ENCODE assay signal across 17 cellular contexts in the genomic region with DNA sequence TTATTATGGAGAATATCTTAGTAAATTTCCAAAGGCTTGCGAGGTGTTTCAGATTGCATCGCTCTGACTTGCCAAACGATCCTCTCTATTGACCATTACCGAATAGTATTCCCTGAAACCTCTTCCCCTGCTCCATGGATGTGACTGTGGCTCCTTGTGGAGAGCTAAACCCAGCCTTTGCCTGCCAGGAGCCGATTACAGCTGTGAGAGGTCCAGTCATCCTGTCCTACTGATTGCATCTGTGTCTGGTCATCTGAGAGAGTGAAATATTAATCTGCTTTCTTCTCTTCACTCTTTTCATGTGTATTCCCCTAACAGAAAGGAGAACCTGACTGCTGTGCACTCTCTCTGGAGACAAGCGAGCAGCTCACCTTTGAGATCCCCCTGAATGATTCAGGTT.
DNase-seq lines count a peak whose midpoint lies in the region; ATAC-seq and TF ChIP-seq lines count a peak whose summit lies in the region.
"Had no signal": no experiment of that assay in that cellular context is flagged by ENCODE, and none has a peak within 500 bp of the region (broad histone marks: within the 10 kb centered on the region; RNA-seq: fewer than 3 reads in every experiment).

No MANE protein-coding gene starts in this region.

- H3K27ac Mint-ChIP-seq in GM23338 (no peak overlapping the region), T-helper 17 cell (peak overlapping the region; percentile 12), nephron progenitor cell (peak overlapping the region; percentile 28)
- H3K27ac Mint-ChIP-seq: CD8-positive, alpha-beta T cell; HFFc6 had no signal

- H3K9me3 Mint-ChIP-seq in GM23338 (peaks cover 11% of the 10 kb centered on the region; the same call in 2 of the 3 replicates), nephron progenitor cell (peaks cover 12% of the 10 kb centered on the region)
- H3K9me3 Mint-ChIP-seq: CD8-positive, alpha-beta T cell; HFFc6 had no signal

- no peak overlapping the region for H4K8ac ChIP-seq in IMR-90 (ENCODE audit: low read depth in 2 of 2, low read length in 2 of 2)

- H4K5ac ChIP-seq in IMR-90 (ENCODE audit: low read depth, low read length) = no peak overlapping the region

- peaks cover 6% of the 10 kb centered on the region; the same call in 2 of the 3 replicates for H3K36me3 Mint-ChIP-seq in GM23338 (ENCODE audit: low read depth)
- H3K36me3 Mint-ChIP-seq in T-helper 17 cell (ENCODE audit: low read depth) = no peaks in the 10 kb centered on the region
- H3K36me3 Mint-ChIP-seq in nephron progenitor cell (ENCODE audit: low read depth) = peaks cover 6% of the 10 kb centered on the region
- H3K36me3 Mint-ChIP-seq: CD4-positive, CD25-positive, alpha-beta regulatory T cell; CD8-positive, alpha-beta T cell had no signal

- 0 out of 4 replicates have a peak, but pooled peaks cover 0 to 4% of the 10 kb centered on the region in 2 experiments for H3K79me1 ChIP-seq in IMR-90 (ENCODE audit: low read depth in 1 of 2, low read length in 2 of 2)

- no TSS peak for BruUV-seq in IMR-90 (replicated peaks; lab: Mats Ljungman, UMichigan)

- no peak overlapping the region for H3K9ac ChIP-seq in IMR-90 (ENCODE audit: low read depth, low read length)
- H3K9ac ChIP-seq: BLaER1 had no signal

- H3K9me3 ChIP-seq in IMR-90 (ENCODE audit: control insufficient read depth, insufficient read depth, low read length) = no peaks in the 10 kb centered on the region
- H3K9me3 ChIP-seq in T-helper 17 cell (ENCODE audit: control insufficient read depth, low read length, poor library complexity, severe bottlenecking) = no peaks in the 10 kb centered on the region
- H3K9me3 ChIP-seq in vagina = no peaks in the 10 kb centered on the region
- peaks cover 8% of the 10 kb centered on the region for H3K9me3 ChIP-seq in left ventricle myocardium inferior (replicated peaks)
- H3K9me3 ChIP-seq: BLaER1, Caco-2, HAP-1 had no signal

- no peak overlapping the region for H3K4me3 Mint-ChIP-seq in GM23338
- no peak overlapping the region for H3K4me3 Mint-ChIP-seq in T-helper 17 cell
- H3K4me3 Mint-ChIP-seq in nephron progenitor cell = no peak overlapping the region
- H3K4me3 Mint-ChIP-seq: CD4-positive, CD25-positive, alpha-beta regulatory T cell; CD8-positive, alpha-beta T cell; HFFc6 had no signal

- no peak overlapping the region for H3K4me2 ChIP-seq in GM23338
- H3K4me2 ChIP-seq in IMR-90 (ENCODE audit: low read depth, low read length) = no peak overlapping the region

- dilution Hi-C loops in IMR-90 (cut with HindIII; ENCODE audit: low sequenced_read_pairs, unreplicated experiment) = no loop called here

- H4K20me1 ChIP-seq in GM23338 (replicated peaks; ENCODE audit: insufficient read depth) (no peaks in the 10 kb centered on the region), IMR-90 (ENCODE audit: insufficient read depth, low read length) (no peaks in the 10 kb centered on the region)
- H4K20me1 ChIP-seq: BLaER1 had no signal

- H2AK5ac ChIP-seq in IMR-90 (ENCODE audit: low read depth, low read length) = no peak overlapping the region

- H3K27me3 ChIP-seq in GM23338 (ENCODE audit: insufficient read depth) = no peaks in the 10 kb centered on the region
- no peaks in the 10 kb centered on the region for H3K27me3 ChIP-seq in IMR-90 (ENCODE audit: control insufficient read depth, insufficient read depth, low read length)
- H3K27me3 ChIP-seq in vagina = no peaks in the 10 kb centered on the region
- H3K27me3 ChIP-seq in left ventricle myocardium inferior (ENCODE audit: low read depth) = no peaks in the 10 kb centered on the region
- H3K27me3 ChIP-seq: BLaER1 had no signal

- CTCF ChIA-PET in IMR-90 (lab: Yijun Ruan, JAX) = no interaction called here

- H2BK120ac ChIP-seq in IMR-90 (ENCODE audit: low read depth, low read length) = no peak overlapping the region

- no CpG with 5 or more reads among the region's 6 CpGs for WGBS in IMR-90 (ENCODE audit: extremely low coverage in 2 of 2, insufficient read length in 1 of 2), 2 experiments

- no peak for ATAC-seq in GM23338
- 0 out of 2 replicates have a peak, but pooled peaks have one; percentile 29 for ATAC-seq in IMR-90 (ENCODE audit: low read depth)
- ATAC-seq in T-helper 17 cell = no peak
- ATAC-seq: CD8-positive, alpha-beta T cell had no signal

- no peak overlapping the region for H3K23ac ChIP-seq in IMR-90 (ENCODE audit: low read depth, low read length)

- no peak for DNase-seq in GM23338 (ENCODE audit: low spot score)
- DNase-seq in IMR-90 = no peak
- DNase-seq in T-helper 17 cell = no peak
- no peak for DNase-seq in nephron progenitor cell
- DNase-seq in vagina (ENCODE audit: extremely low spot score in 2 of 2) = no peak
- DNase-seq in NK-92 (lab: John Stamatoyannopoulos, UW; ENCODE audit: unreplicated experiment) = no peak
- DNase-seq in left ventricle myocardium inferior = no peak
- DNase-seq in SKM-1 treated with dmso at 0.1 percent for 144 hours (lab: John Stamatoyannopoulos, UW; ENCODE audit: unreplicated experiment) = no peak
- DNase-seq: Caco-2; CD4-positive, CD25-positive, alpha-beta regulatory T cell; CD8-positive, alpha-beta T cell; DMS153; DND-41; HFFc6 had no signal

- no peak overlapping the region for H3K4me3 ChIP-seq in GM23338
- H3K4me3 ChIP-seq in IMR-90 (ENCODE audit: insufficient read depth, low read depth, low read length) = no peak overlapping the region
- H3K4me3 ChIP-seq in vagina = no peak overlapping the region
- H3K4me3 ChIP-seq in left ventricle myocardium inferior = no peak overlapping the region
- H3K4me3 ChIP-seq: BLaER1, HAP-1 had no signal

- no peak overlapping the region for H3K4ac ChIP-seq in IMR-90 (ENCODE audit: low read depth, low read length)

- H3F3A ChIP-seq in GM23338 (replicated peaks; ENCODE audit: low read depth) = no peaks in the 10 kb centered on the region

- no peak for TF ChIP-seq POLR2A in IMR-90 (IDR thresholded peaks at IDR 0.05; ENCODE audit: low read depth, low read length)
- no peak for TF ChIP-seq POLR2A in vagina (IDR thresholded peaks at IDR 0.05)

- no peaks in the 10 kb centered on the region for H3K9me2 ChIP-seq in GM23338 (ENCODE audit: insufficient read depth)

- no peaks in the 10 kb centered on the region for H3K36me3 ChIP-seq in GM23338 (ENCODE audit: insufficient read depth)
- H3K36me3 ChIP-seq in IMR-90 (ENCODE audit: control insufficient read depth, insufficient read depth, low read length) = peaks cover 3% of the 10 kb centered on the region
- H3K36me3 ChIP-seq in vagina = no peaks in the 10 kb centered on the region
- H3K36me3 ChIP-seq in left ventricle myocardium inferior = no peaks in the 10 kb centered on the region
- H3K36me3 ChIP-seq: BLaER1, HAP-1 had no signal

- no peak overlapping the region for H2BK20ac ChIP-seq in IMR-90 (ENCODE audit: low read depth, low read length)

- H3K27me3 Mint-ChIP-seq in GM23338 (ENCODE audit: insufficient read depth, low read depth, poor library complexity) (no peaks in the 10 kb centered on the region), T-helper 17 cell (no peaks in the 10 kb centered on the region), nephron progenitor cell (ENCODE audit: low read depth, poor library complexity) (no peaks in the 10 kb centered on the region)
- H3K27me3 Mint-ChIP-seq: CD4-positive, CD25-positive, alpha-beta regulatory T cell had no signal

- POLR2A ChIA-PET in IMR-90 (lab: Charles Lee; ENCODE audit: unreplicated experiment) = no interaction called here

- intact Hi-C loops in IMR-90 (cut with micrococcal nuclease) (no loop called here), vagina (cut with DNase I) (no loop called here), left ventricle myocardium inferior (cut with micrococcal nuclease) (no loop called here)

- no peak overlapping the region for H2BK5ac ChIP-seq in IMR-90 (ENCODE audit: low read depth, low read length, poor library complexity, severe bottlenecking)

- no peak overlapping the region for H2BK15ac ChIP-seq in IMR-90 (ENCODE audit: low read depth, low read length)

- 0 out of 2 replicates have a peak overlapping the region, but pooled peaks have one; percentile 34 for H2AFZ ChIP-seq in GM23338
- H2AFZ ChIP-seq in IMR-90 (replicated peaks; ENCODE audit: low read length, poor library complexity) = no peak overlapping the region

- TF ChIP-seq RAD21 in IMR-90 (IDR thresholded peaks at IDR 0.05; ENCODE audit: low read length) = no peak

- no peak overlapping the region for H4K91ac ChIP-seq in IMR-90 (ENCODE audit: insufficient read depth, low read depth, low read length)

- H3K79me2 ChIP-seq in GM23338 (replicated peaks; ENCODE audit: insufficient read depth) = no peaks in the 10 kb centered on the region

- in situ Hi-C loops in IMR-90 (cut with MboI; ENCODE audit: low sequenced_read_pairs) = no loop called here

- H3K4me1 Mint-ChIP-seq in GM23338 = peaks cover under 1% of the 10 kb centered on the region; the same call in 1 of the 3 replicates
- H3K4me1 Mint-ChIP-seq in T-helper 17 cell = peaks cover 6% of the 10 kb centered on the region
- H3K4me1 Mint-ChIP-seq in nephron progenitor cell = peaks cover 32% of the 10 kb centered on the region

- H3K56ac ChIP-seq in IMR-90 (ENCODE audit: extremely low read depth, insufficient read depth, low read length) = no peak overlapping the region

- H3K4me1 ChIP-seq in GM23338 (ENCODE audit: insufficient read depth) (peaks cover 5% of the 10 kb centered on the region; the same call in 1 of the 2 replicates), IMR-90 (ENCODE audit: control insufficient read depth, insufficient read depth, low read length) (peaks cover 3% of the 10 kb centered on the region; the same call in 1 of the 2 replicates), vagina (no peaks in the 10 kb centered on the region), left ventricle myocardium inferior (no peaks in the 10 kb centered on the region)
- H3K4me1 ChIP-seq: Caco-2 had no signal

- 0 out of 2 replicates have a peak, but pooled peaks cover 2% of the 10 kb centered on the region for H3K9me1 ChIP-seq in IMR-90 (ENCODE audit: insufficient read depth, low read length)

- TF ChIP-seq CTCF in GM23338 (conservative IDR thresholded peaks at IDR 0.05; ENCODE audit: low read depth in 2 of 2) (no peak), IMR-90 (conservative IDR thresholded peaks at IDR 0.05; ENCODE audit: low read depth, low read length) (no peak), nephron progenitor cell (IDR thresholded peaks at IDR 0.05) (no peak), vagina (IDR thresholded peaks at IDR 0.05) (no peak), left ventricle myocardium inferior (IDR thresholded peaks at IDR 0.05; ENCODE audit: borderline replicate concordance) (no peak)

- H3K27ac ChIP-seq in GM23338 (ENCODE audit: low read depth) (no peak overlapping the region), IMR-90 (ENCODE audit: insufficient read depth, low read length) (no peak overlapping the region), vagina (no peak overlapping the region), left ventricle myocardium inferior (replicated peaks) (no peak overlapping the region)
- H3K27ac ChIP-seq: BLaER1, C4-2B had no signal

- H3K18ac ChIP-seq in IMR-90 (ENCODE audit: low read depth, low read length) = no peak overlapping the region

- no peak overlapping the region for H3K14ac ChIP-seq in IMR-90 (replicated peaks; ENCODE audit: low read depth, low read length)

- H2AK9ac ChIP-seq in IMR-90 (replicated peaks; ENCODE audit: low read depth, low read length, poor library complexity) = no peak overlapping the region

TF ChIP-seq in GM23338, 12 proteins besides CTCF, POLR2A, EP300 and RAD21 (continues in another document):
- TF ChIP-seq ZNF331 (CRISPR knock-in tag; IDR thresholded peaks at IDR 0.05; ENCODE audit: low read depth) = no peak

TF ChIP-seq in IMR-90, 13 proteins besides CTCF, POLR2A, EP300 and RAD21 (continues in another document):
- no peak for TF ChIP-seq MAFK (IDR thresholded peaks at IDR 0.05; ENCODE audit: low read depth, low read length)
